In genomic region chr11:78474451-78474850, GRCh38 we compare ENCODE assay signal across 27 cellular contexts.
"Had no signal": no experiment of that assay in that cellular context is flagged by ENCODE, and none has a peak within 500 bp of the region (broad histone marks: within the 10 kb centered on the region; RNA-seq: fewer than 3 reads in every experiment).

No MANE protein-coding gene starts in this region.

- H3K4me1 Mint-ChIP-seq: immature natural killer cell; natural killer cell; stimulated activated naive CD8-positive, alpha-beta T cell treated with anti-CD3 and anti-CD28 coated beads, Interleukin-15, amount 100 ng/mL, for 72 hours had no signal

- H3K9me3 Mint-ChIP-seq: dendritic cell treated with granulocyte-macrophage colony-stimulating factor and Interleukin-4, amounts not matched to agents 40 ng/mL and 50 ng/mL, for 4 days; immature natural killer cell had no signal

- H3K4me3 Mint-ChIP-seq: dendritic cell treated with granulocyte-macrophage colony-stimulating factor and Interleukin-4, amounts not matched to agents 40 ng/mL and 50 ng/mL, for 4 days; immature natural killer cell; memory B cell; natural killer cell; stimulated activated naive CD8-positive, alpha-beta T cell treated with anti-CD3 and anti-CD28 coated beads, Interleukin-15, amount 100 ng/mL, for 72 hours had no signal

- H3K36me3 ChIP-seq: colonic mucosa, lower lobe of right lung, ovary, suprapubic skin, transverse colon, uterus had no signal

- ATAC-seq: left colon; left ventricle myocardium superior; lower lobe of right lung; natural killer cell; sciatic nerve; stimulated activated naive CD8-positive, alpha-beta T cell treated with anti-CD3 and anti-CD28 coated beads, Interleukin-15, amount 100 ng/mL, for 72 hours; upper lobe of right lung had no signal

- H3K4me1 ChIP-seq: colonic mucosa, lower lobe of right lung, suprapubic skin, transverse colon, upper lobe of right lung, uterus had no signal

- DNase-seq: colonic mucosa; effector memory CD4-positive, alpha-beta T cell; hypothalamus; immature natural killer cell; islet precursor cell; kidney glomerular epithelial cell; left colon; left ventricle myocardium superior; lower lobe of right lung; natural killer cell; occipital lobe; ovary; posterior cingulate gyrus; stimulated activated CD4-positive, alpha-beta T cell treated with anti-CD3 and anti-CD28 coated beads, Interleukin-12 subunit alpha, Interleukin-12 subunit beta, amount 100 ng/mL, for 4 hours; stimulated activated CD4-positive, alpha-beta T cell treated with anti-CD3 and anti-CD28 coated beads, Interleukin-1b, Interleukin-23, amount 100 ng/mL, for 48 hours; stimulated activated CD4-positive, alpha-beta T cell treated with anti-CD3 and anti-CD28 coated beads, Interleukin-4, amount 100 ng/mL, for 1 hour; stimulated activated CD8-positive, alpha-beta memory T cell treated with anti-CD3 and anti-CD28 coated beads, Interleukin-4, amount 100 ng/mL, for 48 hours; stimulated activated naive CD4-positive, alpha-beta T cell; stimulated activated naive CD8-positive, alpha-beta T cell treated with anti-CD3 and anti-CD28 coated beads, Interleukin-15, amount 100 ng/mL, for 72 hours; transverse colon; upper lobe of right lung; uterus had no signal

- H3K9me3 ChIP-seq: colonic mucosa, lower lobe of right lung, ovary, suprapubic skin, transverse colon, upper lobe of right lung, uterus had no signal

- H3K27ac Mint-ChIP-seq: dendritic cell treated with granulocyte-macrophage colony-stimulating factor and Interleukin-4, amounts not matched to agents 40 ng/mL and 50 ng/mL, for 4 days; natural killer cell; stimulated activated naive CD8-positive, alpha-beta T cell treated with anti-CD3 and anti-CD28 coated beads, Interleukin-15, amount 100 ng/mL, for 72 hours had no signal

- H3K27me3 Mint-ChIP-seq: dendritic cell treated with granulocyte-macrophage colony-stimulating factor and Interleukin-4, amounts not matched to agents 40 ng/mL and 50 ng/mL, for 4 days; memory B cell; stimulated activated naive CD8-positive, alpha-beta T cell treated with anti-CD3 and anti-CD28 coated beads, Interleukin-15, amount 100 ng/mL, for 72 hours had no signal

- H3K27ac ChIP-seq: colonic mucosa, lower lobe of right lung, ovary, suprapubic skin, transverse colon, upper lobe of right lung, uterus had no signal

- H3K4me3 ChIP-seq: colonic mucosa, lower lobe of right lung, ovary, smooth muscle cell, suprapubic skin, transverse colon, upper lobe of right lung, uterus had no signal

- H3K27me3 ChIP-seq: colonic mucosa, ovary, suprapubic skin, transverse colon, upper lobe of right lung, uterus had no signal
